ENCODE assay signal across 21 cellular contexts in genomic region chr7:128796325-128796724, GRCh38. TPM values are rescaled to one million over a fixed set of nuclear protein-coding genes. Genes with fewer than 3 reads are reported as not detected.
DNase-seq lines count a peak whose midpoint lies in the region; ATAC-seq and TF ChIP-seq lines count a peak whose summit lies in the region.
"Had no signal": no experiment of that assay in that cellular context is flagged by ENCODE, and none has a peak within 500 bp of the region (broad histone marks: within the 10 kb centered on the region; RNA-seq: fewer than 3 reads in every experiment).

No MANE protein-coding gene starts in this region.

- peaks cover 2% of the 10 kb centered on the region for H3K4me1 ChIP-seq in fibroblast of lung (ENCODE audit: control insufficient read depth, extremely low read depth, insufficient read depth, low read length)
- H3K4me1 ChIP-seq in osteoblast (ENCODE audit: insufficient read depth, low read length): peaks cover 4% of the 10 kb centered on the region
- H3K4me1 ChIP-seq in right lobe of liver: peaks cover 0 to 4% (median 0%) of the 10 kb centered on the region in 4 donors

- TF ChIP-seq CTCF in fibroblast of lung (conservative IDR thresholded peaks at IDR 0.05 in 1 of 2, IDR thresholded peaks at IDR 0.05 in 1 of 2; ENCODE audit: low read depth in 1 of 2, low read length in 2 of 2) (no peak), osteoblast (IDR thresholded peaks at IDR 0.05; ENCODE audit: extremely low read depth, low read depth, low read length) (no peak), right lobe of liver (IDR thresholded peaks at IDR 0.05) (no peak)

- ATAC-seq in SK-N-SH treated with all-trans-retinoic acid at 6 μM for 48 hours (peak; percentile 62), right lobe of liver (no peak)
- ATAC-seq: HCT116, left ventricle myocardium superior, Panc1 had no signal

- 69% methylated on average over 5 of the region's 5 CpGs for WGBS in right lobe of liver (ENCODE audit: insufficient coverage, low coverage, low lambda C conversion rate, missing lambda C conversion rate)

- H4K20me1 ChIP-seq in fibroblast of lung (ENCODE audit: control insufficient read depth, extremely low read depth, insufficient read depth, low read length) (no peaks in the 10 kb centered on the region), osteoblast (ENCODE audit: insufficient read depth, low read length) (no peaks in the 10 kb centered on the region)

- H3K4me3 ChIP-seq in fibroblast of lung (replicated peaks in 1 of 4; ENCODE audit: control extremely low read depth in 1 of 4, insufficient read depth in 1 of 4, low read depth in 3 of 4, low read length in 4 of 4): no peak overlapping the region
- H3K4me3 ChIP-seq in osteoblast (ENCODE audit: insufficient read depth, low read length): no peak overlapping the region
- H3K4me3 ChIP-seq in right lobe of liver: no peak overlapping the region
- H3K4me3 ChIP-seq: adrenal gland had no signal

- no peaks in the 10 kb centered on the region for H3K27me3 ChIP-seq in fibroblast of lung (ENCODE audit: control insufficient read depth, insufficient read depth, low read length)
- H3K27me3 ChIP-seq in osteoblast (ENCODE audit: insufficient read depth, low read length): no peaks in the 10 kb centered on the region
- no peaks in the 10 kb centered on the region for H3K27me3 ChIP-seq in right lobe of liver
- H3K27me3 ChIP-seq: adrenal gland had no signal

- no peak overlapping the region for H3K9ac ChIP-seq in fibroblast of lung (ENCODE audit: insufficient read depth, low read length)

- H3K4me2 ChIP-seq in fibroblast of lung (ENCODE audit: extremely low read depth, insufficient read depth, low read length) (no peak overlapping the region), osteoblast (ENCODE audit: insufficient read depth, low read length) (no peak overlapping the region)

- no peak overlapping the region for H3K27ac ChIP-seq in fibroblast of lung (ENCODE audit: insufficient read depth, low read length)
- peak overlapping the region; percentile 45 for H3K27ac ChIP-seq in osteoblast (ENCODE audit: low read depth, low read length)
- H3K27ac ChIP-seq in right lobe of liver: no peak overlapping the region
- H3K27ac ChIP-seq: adrenal gland, C4-2B had no signal

- DNase-seq in ELR (ENCODE audit: low read depth): peak; percentile 41
- DNase-seq in fibroblast of lung (ENCODE audit: low read depth in 2 of 2): peak; percentile 65 to 92
- peak; percentile 94 for DNase-seq in osteoblast (ENCODE audit: insufficient read length, low spot score, missing footprints)
- DNase-seq in anterior cingulate cortex (lab: John Stamatoyannopoulos, UW): no peak
- no peak for DNase-seq in DMS53 treated with DMSO at 0.1 percent for 48 hours (lab: John Stamatoyannopoulos, UW; ENCODE audit: unreplicated experiment)
- DNase-seq in right lobe of liver: no peak
- DNase-seq in NCI-H524 treated with DMSO at 0.1 percent for 48 hours (lab: John Stamatoyannopoulos, UW): no peak
- DNase-seq: activated CD4-positive, alpha-beta memory T cell treated with anti-CD3 and anti-CD28 coated beads for 36 hours; cortex of kidney; left ventricle myocardium superior; naive B cell; NCI-H1092; NCI-H774 had no signal

- H3K36me3 ChIP-seq in fibroblast of lung (ENCODE audit: control insufficient read depth, insufficient read depth, low read length): no peaks in the 10 kb centered on the region
- no peaks in the 10 kb centered on the region for H3K36me3 ChIP-seq in osteoblast (ENCODE audit: insufficient read depth, low read length)
- H3K36me3 ChIP-seq in right lobe of liver: no peaks in the 10 kb centered on the region
- H3K36me3 ChIP-seq: adrenal gland had no signal

- H2AFZ ChIP-seq in fibroblast of lung (ENCODE audit: low read length) (peak overlapping the region; percentile 41), osteoblast (ENCODE audit: low read length) (peak overlapping the region; percentile 83)

- H3K79me2 ChIP-seq in fibroblast of lung (ENCODE audit: control insufficient read depth, insufficient read depth, low read length) (no peaks in the 10 kb centered on the region), osteoblast (ENCODE audit: insufficient read depth, low read length) (no peaks in the 10 kb centered on the region)

- no peak for TF ChIP-seq POLR2A in right lobe of liver (IDR thresholded peaks at IDR 0.05)

- intact Hi-C loops in right lobe of liver (cut with DNase I): no loop called here

- no peaks in the 10 kb centered on the region for H3K9me3 ChIP-seq in fibroblast of lung (ENCODE audit: control insufficient read depth, insufficient read depth, low read depth, low read length)
- no peaks in the 10 kb centered on the region for H3K9me3 ChIP-seq in osteoblast (ENCODE audit: low read depth, low read length)
- H3K9me3 ChIP-seq in right lobe of liver: no peaks in the 10 kb centered on the region
- H3K9me3 ChIP-seq: adrenal gland had no signal

TF ChIP-seq in SK-N-SH treated with all-trans-retinoic acid at 6 μM for 48 hours, 23 proteins besides CTCF, POLR2A, EP300 and RAD21:
- TF ChIP-seq ZNF8 (CRISPR knock-in tag; IDR thresholded peaks at IDR 0.05) (no peak), ISL1 (CRISPR knock-in tag; IDR thresholded peaks at IDR 0.05) (peak; percentile 80), GLIS3 (CRISPR knock-in tag; IDR thresholded peaks at IDR 0.05) (no peak)
TF ChIP-seq in SK-N-SH treated with all-trans-retinoic acid at 6 μM for 48 hours: peak in this region for 1.

RNA-seq across cellular contexts. Expression of gene CCDC136, which starts 4.6 kb away (rescaled TPM):
- total RNA-seq in fibroblast of lung (4.9 and 12.1 TPM in 2 replicates), osteoblast (7.2 and 10.0 TPM in 2 replicates), right lobe of liver (under 1 TPM in 4 of 6 experiments, not detected in 2; 0.16 to 0.70 (median 0.20) TPM)
- 8.3 and 11.8 TPM in 2 replicates for polyA plus RNA-seq in fibroblast of lung
- 5.5 and 8.8 TPM in 2 replicates for polyA plus RNA-seq in fibroblast of lung (2012)
- polyA minus RNA-seq in fibroblast of lung (ENCODE audit: low replicate concordance): 5.8 and 8.0 TPM in 2 replicates

RNA-seq across cellular contexts. Expression of gene OPN1SW, which starts 20.7 kb away (rescaled TPM):
- total RNA-seq in fibroblast of lung (not detected in 2 replicates), osteoblast (not detected in 2 replicates), right lobe of liver (not detected)
- polyA plus RNA-seq in fibroblast of lung: not detected in 2 replicates
- polyA plus RNA-seq in fibroblast of lung (2012): 0.28 and 0.31 TPM in 2 replicates
- not detected in 2 replicates for polyA minus RNA-seq in fibroblast of lung (ENCODE audit: low replicate concordance)
- total RNA-seq: activated CD4-positive, alpha-beta memory T cell treated with anti-CD3 and anti-CD28 coated beads for 36 hours; adrenal gland; G401; left ventricle myocardium superior; renal cortical epithelial cell had no signal
- polyA plus RNA-seq: adrenal gland, esophagus had no signal

RNA-seq across cellular contexts. Expression of gene FLNC, which starts 33.9 kb away (rescaled TPM):
- 106 and 191 TPM in 2 replicates for total RNA-seq in fibroblast of lung
- polyA plus RNA-seq in fibroblast of lung: 29.3 and 55.3 TPM in 2 replicates
- polyA plus RNA-seq in fibroblast of lung (2012): 118 and 176 TPM in 2 replicates
- 406 and 608 TPM in 2 replicates for polyA minus RNA-seq in fibroblast of lung (ENCODE audit: low replicate concordance)
- total RNA-seq in osteoblast: 93.7 and 130 TPM in 2 replicates
- total RNA-seq in right lobe of liver: 1 to 10 TPM in 2 of 6 experiments, under 1 TPM in 4; 0.27 to 5.1 (median 0.74) TPM

RNA-seq across cellular contexts. Expression of gene CALU, which starts 57.2 kb away (rescaled TPM):
- total RNA-seq in fibroblast of lung: 538 and 636 TPM in 2 replicates
- 835 and 1,372 TPM in 2 replicates for polyA plus RNA-seq in fibroblast of lung
- polyA plus RNA-seq in fibroblast of lung (2012): 583 and 903 TPM in 2 replicates
- polyA minus RNA-seq in fibroblast of lung (ENCODE audit: low replicate concordance): 86.7 and 98.4 TPM in 2 replicates
- total RNA-seq in osteoblast: 673 and 708 TPM in 2 replicates
- 10 to 100 TPM; 25.4 to 48.3 (median 42.1) TPM for total RNA-seq in right lobe of liver

Comparison
In these comparisons a context has a peak if more than half of its experiments do, and no peak if none do; other contexts are left out.
1. DNase-seq: peak in ELR (single experiment), fibroblast of lung (2 of 2) and osteoblast (single experiment); none in anterior cingulate cortex (0 of 58), DMS53 treated with DMSO at 0.1 percent for 48 hours (single experiment), right lobe of liver (0 of 3) and NCI-H524 treated with DMSO at 0.1 percent for 48 hours (single experiment).
2. RNA of gene FLNC, which starts 33.9 kb away (total RNA-seq): 106 to 191 TPM in fibroblast of lung and 93.7 to 130 TPM in osteoblast; 0.27 to 5.1 TPM in right lobe of liver; every median in the first group is over 10 times any median in the second.